10 cellular contexts compared by ENCODE assay signal in the genomic region with DNA sequence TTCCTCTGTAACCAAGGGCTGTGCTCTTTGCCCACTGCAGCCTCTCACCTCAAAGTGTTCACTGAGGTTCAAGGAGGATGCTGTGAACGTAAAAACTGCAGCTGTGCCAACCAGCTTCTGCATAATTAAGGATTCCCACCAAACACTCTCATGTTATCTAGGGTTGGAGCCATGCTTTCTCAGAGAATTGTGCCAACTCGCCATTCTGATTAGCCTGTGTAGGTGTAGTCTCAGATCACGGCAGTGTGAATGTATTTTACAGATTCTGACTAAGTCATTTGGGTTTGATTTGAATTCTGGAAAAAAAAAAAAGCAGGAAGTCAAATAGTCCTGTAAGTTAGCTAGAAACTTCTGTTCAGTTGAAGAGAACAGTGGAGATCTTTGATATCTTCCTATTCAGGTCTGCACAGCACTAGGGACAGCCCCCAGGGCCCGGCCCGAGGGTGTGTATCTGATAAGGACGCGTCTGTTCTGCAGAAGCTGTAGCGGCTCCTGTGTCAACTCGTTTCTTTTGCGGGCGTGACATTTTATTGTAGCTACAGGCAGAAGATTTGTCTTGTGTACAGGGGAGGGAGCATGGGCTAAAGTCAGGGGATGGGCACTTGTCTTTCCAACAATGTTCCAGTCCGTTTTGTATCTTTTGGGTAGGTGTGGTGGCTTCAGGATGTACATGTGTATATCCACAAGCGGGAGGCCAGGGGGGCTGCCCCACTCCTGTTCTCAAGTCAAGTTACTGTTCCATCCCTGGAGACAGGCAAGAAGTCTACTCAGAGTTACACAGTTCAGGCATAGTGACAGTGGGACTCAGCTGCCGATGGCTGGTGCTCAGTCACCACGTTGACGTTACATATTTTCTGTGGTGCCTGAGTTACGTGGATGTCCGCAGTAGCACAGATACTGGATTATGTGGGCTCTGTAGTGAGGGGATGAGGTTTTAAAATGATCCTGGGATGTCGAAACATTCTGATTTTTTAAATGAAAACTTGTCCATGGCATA. TPM values are rescaled to one million over a fixed set of nuclear protein-coding genes. Genes with fewer than 3 reads are reported as not detected.
DNase-seq lines count a peak whose midpoint lies in the region; ATAC-seq and FAIRE-seq lines count a peak whose summit lies in the region.
"Had no signal": no experiment of that assay in that cellular context is flagged by ENCODE, and none has a peak within 500 bp of the region (broad histone marks: within the 10 kb centered on the region; RNA-seq: fewer than 3 reads in every experiment).

No MANE protein-coding gene starts in this region.

- H3K4me3 Mint-ChIP-seq in activated CD4-positive, alpha-beta memory T cell treated with anti-CD3 and anti-CD28 coated beads for 36 hours, result peak overlapping the region; percentile 67
- no peak overlapping the region for H3K4me3 Mint-ChIP-seq in dendritic cell treated with granulocyte-macrophage colony-stimulating factor and Interleukin-4, amounts not matched to agents 40 ng/mL and 50 ng/mL, for 4 days
- peak overlapping the region; percentile 80 to 88 for H3K4me3 Mint-ChIP-seq in stimulated activated naive CD8-positive, alpha-beta T cell treated with anti-CD3 and anti-CD28 coated beads, Interleukin-15, amount 100 ng/mL, for 72 hours
- H3K4me3 Mint-ChIP-seq: neural crest cell had no signal

- peaks cover 89% of the 10 kb centered on the region for H3K4me1 Mint-ChIP-seq in activated CD4-positive, alpha-beta memory T cell treated with anti-CD3 and anti-CD28 coated beads for 36 hours (ENCODE audit: low read depth)
- H3K4me1 Mint-ChIP-seq in dendritic cell treated with granulocyte-macrophage colony-stimulating factor and Interleukin-4, amounts not matched to agents 40 ng/mL and 50 ng/mL, for 4 days (ENCODE audit: low read depth), result peaks cover 72% of the 10 kb centered on the region
- H3K4me1 Mint-ChIP-seq in stimulated activated naive CD8-positive, alpha-beta T cell treated with anti-CD3 and anti-CD28 coated beads, Interleukin-15, amount 100 ng/mL, for 72 hours, result peaks cover 94% of the 10 kb centered on the region

- POLR2A ChIA-PET in activated CD4-positive, alpha-beta memory T cell treated with anti-CD3 and anti-CD28 coated beads for 36 hours (lab: Charles Lee), result interaction anchor here (0.6 to 10.5 kb wide), 23 partner anchors 10 to 215 kb away, joined by 3 to 191 read pairs (median 5); a partner anchor contains a TSS

- CTCF ChIA-PET in activated CD4-positive, alpha-beta memory T cell treated with anti-CD3 and anti-CD28 coated beads for 36 hours (lab: Charles Lee), result interaction anchor here (0.6 to 4.5 kb wide), 11 partner anchors 9 to 220 kb away, joined by 3 to 20 read pairs (median 3); a partner anchor contains a TSS

- H3K36me3 Mint-ChIP-seq in activated CD4-positive, alpha-beta memory T cell treated with anti-CD3 and anti-CD28 coated beads for 36 hours, result peaks cover 97% of the 10 kb centered on the region
- peaks cover 100% of the 10 kb centered on the region for H3K36me3 Mint-ChIP-seq in dendritic cell treated with granulocyte-macrophage colony-stimulating factor and Interleukin-4, amounts not matched to agents 40 ng/mL and 50 ng/mL, for 4 days (ENCODE audit: low read depth)

- H3K27ac Mint-ChIP-seq in activated CD4-positive, alpha-beta memory T cell treated with anti-CD3 and anti-CD28 coated beads for 36 hours, result peak overlapping the region; percentile 89
- H3K27ac Mint-ChIP-seq in dendritic cell treated with granulocyte-macrophage colony-stimulating factor and Interleukin-4, amounts not matched to agents 40 ng/mL and 50 ng/mL, for 4 days, result peak overlapping the region; percentile 39
- peak overlapping the region; percentile 71 to 97 for H3K27ac Mint-ChIP-seq in stimulated activated naive CD8-positive, alpha-beta T cell treated with anti-CD3 and anti-CD28 coated beads, Interleukin-15, amount 100 ng/mL, for 72 hours

- intact Hi-C loops in activated CD4-positive, alpha-beta memory T cell treated with anti-CD3 and anti-CD28 coated beads for 36 hours (cut with micrococcal nuclease), result loop anchor here (1.0 to 2.0 kb wide), 4 partner anchors 13 to 87 kb away; a partner anchor contains a TSS
- intact Hi-C loops in dendritic cell treated with granulocyte-macrophage colony-stimulating factor and Interleukin-4, amounts not matched to agents 40 ng/mL and 50 ng/mL, for 4 days (cut with micrococcal nuclease), result loop anchor here (10.0 kb wide), 1 partner anchor 179 kb away; no protein-coding TSS in a partner anchor

- peak; percentile 78 for DNase-seq in activated CD8-positive, alpha-beta memory T cell treated with anti-CD3 and anti-CD28 coated beads for 24 hours
- no peak for DNase-seq in activated CD8-positive, alpha-beta memory T cell treated with anti-CD3 and anti-CD28 coated beads, Interleukin-2, amount 50 U/mL, for 4 hours
- peak; percentile 75 for DNase-seq in activated CD4-positive, alpha-beta memory T cell treated with anti-CD3 and anti-CD28 coated beads for 36 hours
- DNase-seq in stimulated activated naive CD8-positive, alpha-beta T cell treated with anti-CD3 and anti-CD28 coated beads, Interleukin-15, amount 100 ng/mL, for 72 hours, result peak in 1 of 2 donors; percentile 61
- DNase-seq in HTR-8/SVneo (ENCODE audit: insufficient read length, low spot score), result no peak
- DNase-seq in NCI-H2081 treated with DMSO at 0.1 percent for 48 hours (lab: John Stamatoyannopoulos, UW), result no peak
- DNase-seq: 8988T had no signal

- no peaks in the 10 kb centered on the region for H3K9me3 Mint-ChIP-seq in activated CD4-positive, alpha-beta memory T cell treated with anti-CD3 and anti-CD28 coated beads for 36 hours
- H3K9me3 Mint-ChIP-seq in dendritic cell treated with granulocyte-macrophage colony-stimulating factor and Interleukin-4, amounts not matched to agents 40 ng/mL and 50 ng/mL, for 4 days, result no peaks in the 10 kb centered on the region
- no peaks in the 10 kb centered on the region for H3K9me3 Mint-ChIP-seq in stimulated activated naive CD8-positive, alpha-beta T cell treated with anti-CD3 and anti-CD28 coated beads, Interleukin-15, amount 100 ng/mL, for 72 hours

- peak; percentile 56 for ATAC-seq in stimulated activated naive CD8-positive, alpha-beta T cell treated with anti-CD3 and anti-CD28 coated beads, Interleukin-15, amount 100 ng/mL, for 72 hours
- no peak for ATAC-seq in HG02678 (IDR thresholded peaks at IDR 0.05; ENCODE audit: unreplicated experiment)

- no peak for FAIRE-seq in HTR-8/SVneo (lab: Jason Lieb, UNC)

- no peaks in the 10 kb centered on the region for H3K27me3 Mint-ChIP-seq in activated CD4-positive, alpha-beta memory T cell treated with anti-CD3 and anti-CD28 coated beads for 36 hours
- no peaks in the 10 kb centered on the region for H3K27me3 Mint-ChIP-seq in dendritic cell treated with granulocyte-macrophage colony-stimulating factor and Interleukin-4, amounts not matched to agents 40 ng/mL and 50 ng/mL, for 4 days
- no peaks in the 10 kb centered on the region for H3K27me3 Mint-ChIP-seq in stimulated activated naive CD8-positive, alpha-beta T cell treated with anti-CD3 and anti-CD28 coated beads, Interleukin-15, amount 100 ng/mL, for 72 hours

RNA-seq across cellular contexts. Expression of a gene that starts 12.4 kb away (rescaled TPM):
- total RNA-seq in activated CD4-positive, alpha-beta memory T cell treated with anti-CD3 and anti-CD28 coated beads for 36 hours, result 100 to 1,000 TPM; 689 to 705 TPM

Comparison
In these comparisons a context has a peak if more than half of its experiments do, and no peak if none do; other contexts are left out.
1. DNase-seq: peak in activated CD8-positive, alpha-beta memory T cell treated with anti-CD3 and anti-CD28 coated beads for 24 hours (single experiment) and activated CD4-positive, alpha-beta memory T cell treated with anti-CD3 and anti-CD28 coated beads for 36 hours (single experiment); none in activated CD8-positive, alpha-beta memory T cell treated with anti-CD3 and anti-CD28 coated beads, Interleukin-2, amount 50 U/mL, for 4 hours (single experiment), HTR-8/SVneo (single experiment) and NCI-H2081 treated with DMSO at 0.1 percent for 48 hours (single experiment).
2. H3K27ac Mint-ChIP-seq: peak in every context shown above with its lines; median percentile 89 in activated CD4-positive, alpha-beta memory T cell treated with anti-CD3 and anti-CD28 coated beads for 36 hours; 84 in stimulated activated naive CD8-positive, alpha-beta T cell treated with anti-CD3 and anti-CD28 coated beads, Interleukin-15, amount 100 ng/mL, for 72 hours; 39 in dendritic cell treated with granulocyte-macrophage colony-stimulating factor and Interleukin-4, amounts not matched to agents 40 ng/mL and 50 ng/mL, for 4 days.